In genomic region chr14:35229495-35230089, GRCh38 we compare ENCODE assay signal across 9 cellular contexts.
DNase-seq lines count a peak whose midpoint lies in the region; ATAC-seq, FAIRE-seq and TF ChIP-seq lines count a peak whose summit lies in the region.
"Had no signal": no experiment of that assay in that cellular context is flagged by ENCODE, and none has a peak within 500 bp of the region (broad histone marks: within the 10 kb centered on the region; RNA-seq: fewer than 3 reads in every experiment).

No MANE protein-coding gene starts in this region.

- no peaks in the 10 kb centered on the region for H3K36me3 ChIP-seq in right lobe of liver

- H3K27me3 ChIP-seq in right lobe of liver: no peaks in the 10 kb centered on the region

- H3K27ac Mint-ChIP-seq in mesothelial cell of epicardium: no peak overlapping the region

- no peaks in the 10 kb centered on the region for H3K9me3 Mint-ChIP-seq in mesothelial cell of epicardium

- intact Hi-C loops in right lobe of liver (cut with DNase I): no loop called here

- H3K9me3 ChIP-seq in right lobe of liver: no peaks in the 10 kb centered on the region

- WGBS in right lobe of liver (ENCODE audit: insufficient coverage, low coverage, low lambda C conversion rate, missing lambda C conversion rate): 59% methylated on average over 3 of the region's 3 CpGs

- FAIRE-seq in G401.6 (lab: Jason Lieb, UNC): peak; percentile 76
- FAIRE-seq in H54 (lab: Jason Lieb, UNC): no peak

- TF ChIP-seq CTCF in right lobe of liver (IDR thresholded peaks at IDR 0.05) (peak; percentile 22 to 27 (median 22)), mesothelial cell of epicardium (IDR thresholded peaks at IDR 0.05; ENCODE audit: unreplicated experiment) (no peak)

- peak; percentile 56 for DNase-seq in Jurkat, Clone E6-1 (ENCODE audit: low read depth, low spot score)
- DNase-seq in SW 1271 (lab: John Stamatoyannopoulos, UW) (peak; percentile 9 to 17), right lobe of liver (no peak), H54 (ENCODE audit: insufficient read length, low spot score) (no peak), mesothelial cell of epicardium (ENCODE audit: low spot score in 2 of 2, unreplicated experiment in 2 of 2) (no peak)
- no peak for DNase-seq in activated effector memory CD4-positive, alpha-beta T cell treated with Interleukin-2 at 50 U/mL for 16 hours

- TF ChIP-seq POLR2A in right lobe of liver (IDR thresholded peaks at IDR 0.05): no peak
- no peak for TF ChIP-seq POLR2A in H54 (IDR thresholded peaks at IDR 0.05; ENCODE audit: low read depth, low read length)

- ATAC-seq in right lobe of liver: peak in 3 of 4 donors; percentile 23 to 41 (median 23)
- ATAC-seq in GM19455 (IDR thresholded peaks at IDR 0.05; ENCODE audit: unreplicated experiment): no peak

- H3K4me3 ChIP-seq in Jurkat, Clone E6-1 (ENCODE audit: low read length): no peak overlapping the region
- no peak overlapping the region for H3K4me3 ChIP-seq in right lobe of liver
- H3K4me3 ChIP-seq: skin epidermis had no signal

- no peak overlapping the region for H3K4me3 Mint-ChIP-seq in mesothelial cell of epicardium

- H3K36me3 Mint-ChIP-seq in mesothelial cell of epicardium: peaks cover 3% of the 10 kb centered on the region

- H3K27me3 Mint-ChIP-seq in mesothelial cell of epicardium (ENCODE audit: low read depth): no peaks in the 10 kb centered on the region

- peaks cover 0 to 8% (median 0%) of the 10 kb centered on the region in 4 donors for H3K4me1 ChIP-seq in right lobe of liver

- no peak overlapping the region for H3K27ac ChIP-seq in right lobe of liver
- H3K27ac ChIP-seq: skin epidermis had no signal

- peaks cover 4% of the 10 kb centered on the region for H3K4me1 Mint-ChIP-seq in mesothelial cell of epicardium

Comparison
In these comparisons a context has a peak if more than half of its experiments do, and no peak if none do; other contexts are left out.
1. DNase-seq: peak in Jurkat, Clone E6-1 (single experiment) and SW 1271 (2 of 2); none in right lobe of liver (0 of 3), H54 (single experiment), activated effector memory CD4-positive, alpha-beta T cell treated with Interleukin-2 at 50 U/mL for 16 hours (single experiment) and mesothelial cell of epicardium (0 of 2).